In the genomic region with DNA sequence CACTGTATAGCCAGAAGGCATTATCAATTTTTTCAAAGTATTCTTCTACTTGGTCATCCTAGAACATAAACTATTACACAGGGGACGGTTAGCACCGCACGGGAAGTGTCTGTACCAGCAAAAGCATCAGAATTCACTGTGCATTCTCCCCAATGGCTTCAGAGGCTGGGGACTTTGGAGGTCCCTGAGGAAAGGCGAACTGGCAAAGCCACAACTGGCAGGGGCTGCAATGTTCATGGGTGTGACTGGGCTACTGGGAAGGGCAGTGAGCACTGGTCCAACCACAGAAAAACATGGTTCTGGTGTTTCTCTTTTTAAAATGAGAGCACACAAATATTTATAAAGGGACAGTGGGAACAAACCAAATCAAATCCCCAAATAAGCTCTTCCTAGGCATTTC, we compare ENCODE assay signal across 25 cellular contexts.
"Had no signal": no experiment of that assay in that cellular context is flagged by ENCODE, and none has a peak within 500 bp of the region (broad histone marks: within the 10 kb centered on the region; RNA-seq: fewer than 3 reads in every experiment).

No MANE protein-coding gene starts in this region.

- H3K27ac ChIP-seq: epithelial cell of prostate, esophagus squamous epithelium, gastroesophageal sphincter, left ventricle myocardium inferior, psoas muscle, spleen, stomach, thoracic aorta, transverse colon had no signal

- H3K27ac Mint-ChIP-seq: immature natural killer cell; natural killer cell treated with Interleukin-12 subunit alpha and Interleukin-12 subunit beta and Interleukin-15 and Interleukin-18, amount 100 ng/mL, for 72 hours; stimulated activated memory B cell treated with anti-CD40 and anti-IgM and Interleukin-4, amounts not matched to agents 10 μg/mL and 1 μg/mL and 100 μg/mL, for 72 hours had no signal

- H3K4me1 ChIP-seq: esophagus squamous epithelium, gastroesophageal sphincter, psoas muscle, spleen, stomach, transverse colon had no signal

- H3K27me3 Mint-ChIP-seq: natural killer cell treated with Interleukin-12 subunit alpha and Interleukin-12 subunit beta and Interleukin-15 and Interleukin-18, amount 100 ng/mL, for 72 hours; stimulated activated memory B cell treated with anti-CD40 and anti-IgM and Interleukin-4, amounts not matched to agents 10 μg/mL and 1 μg/mL and 100 μg/mL, for 72 hours had no signal

- H3K4me3 ChIP-seq: esophagus squamous epithelium, gastroesophageal sphincter, left ventricle myocardium inferior, lung, psoas muscle, spleen, stomach, thoracic aorta, transverse colon had no signal

- H3K4me1 Mint-ChIP-seq: stimulated activated memory B cell treated with anti-CD40 and anti-IgM and Interleukin-4, amounts not matched to agents 10 μg/mL and 1 μg/mL and 100 μg/mL, for 72 hours had no signal

- H3K9me3 ChIP-seq: esophagus squamous epithelium, gastroesophageal sphincter, psoas muscle, stomach, transverse colon had no signal

- H3K4me3 Mint-ChIP-seq: immature natural killer cell; natural killer cell treated with Interleukin-12 subunit alpha and Interleukin-12 subunit beta and Interleukin-15 and Interleukin-18, amount 100 ng/mL, for 72 hours; stimulated activated memory B cell treated with anti-CD40 and anti-IgM and Interleukin-4, amounts not matched to agents 10 μg/mL and 1 μg/mL and 100 μg/mL, for 72 hours had no signal

- DNase-seq: cortex of kidney; effector memory CD4-positive, alpha-beta T cell; esophagus squamous epithelium; foreskin fibroblast; immature natural killer cell; left cardiac atrium; left ventricle myocardium inferior; mesenchymal stem cell; midbrain; psoas muscle; retina; spleen; stimulated activated CD4-positive, alpha-beta T cell treated with anti-CD3 and anti-CD28 coated beads, Interleukin-15, amount 100 ng/mL, for 24 hours; stimulated activated CD4-positive, alpha-beta T cell treated with anti-CD3 and anti-CD28 coated beads, Interleukin-1b, Interleukin-23, amount 100 ng/mL, for 48 hours; stimulated activated CD4-positive, alpha-beta T cell treated with anti-CD3 and anti-CD28 coated beads, Interleukin-4, amount 100 ng/mL, for 24 hours; stomach; substantia nigra; transverse colon had no signal

- H3K9me3 Mint-ChIP-seq: immature natural killer cell; natural killer cell treated with Interleukin-12 subunit alpha and Interleukin-12 subunit beta and Interleukin-15 and Interleukin-18, amount 100 ng/mL, for 72 hours had no signal

- H3K27me3 ChIP-seq: esophagus squamous epithelium, gastroesophageal sphincter, spleen, stomach, transverse colon had no signal

- ATAC-seq: gastroesophageal sphincter; left cardiac atrium; natural killer cell treated with Interleukin-12 subunit alpha and Interleukin-12 subunit beta and Interleukin-15 and Interleukin-18, amount 100 ng/mL, for 72 hours; psoas muscle; sciatic nerve; stimulated activated memory B cell treated with anti-CD40 and anti-IgM and Interleukin-4, amounts not matched to agents 10 μg/mL and 1 μg/mL and 100 μg/mL, for 72 hours had no signal
